ENCODE assay signal across 8 cellular contexts in the genomic region with DNA sequence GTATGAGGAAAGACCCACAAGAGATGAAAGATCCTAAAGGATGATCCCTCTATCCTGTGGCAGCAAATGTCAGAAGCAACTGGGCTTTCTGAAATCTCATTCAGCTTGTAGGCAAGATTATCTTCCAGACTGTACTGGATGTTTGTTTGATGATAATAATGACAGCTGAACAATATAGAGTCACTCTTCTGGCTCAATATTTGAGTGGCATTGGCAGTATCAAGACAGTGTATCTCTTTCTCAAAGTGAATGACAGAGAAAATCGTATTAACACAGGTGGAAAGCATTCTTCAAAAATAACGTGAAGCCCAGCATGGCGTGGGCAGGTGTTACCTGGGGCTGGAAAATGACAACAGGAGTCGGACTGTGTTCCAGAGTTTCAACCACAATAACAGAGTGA.
"Had no signal": no experiment of that assay in that cellular context is flagged by ENCODE, and none has a peak within 500 bp of the region (broad histone marks: within the 10 kb centered on the region; RNA-seq: fewer than 3 reads in every experiment).

No MANE protein-coding gene starts in this region.

- H3K27ac ChIP-seq: GM23248, HL-60 had no signal

- DNase-seq: GM23248, GOT3, H7, HCEC 1CT, IMR-90, KG1 had no signal

- H3K4me3 ChIP-seq: GM23248, K562 had no signal

- FAIRE-seq: K562 had no signal

- ATAC-seq: K562 had no signal

- H2AFZ ChIP-seq: GM23248 had no signal

- H3K9ac ChIP-seq: GM23248 had no signal
